In genomic region chr15:63044645-63045437, GRCh38 we compare ENCODE assay signal across 8 cellular contexts. TPM values are rescaled to one million over a fixed set of nuclear protein-coding genes. Genes with fewer than 3 reads are reported as not detected.
DNase-seq lines count a peak whose midpoint lies in the region; ATAC-seq and TF ChIP-seq lines count a peak whose summit lies in the region.

No MANE protein-coding gene starts in this region.

- 58% methylated on average over 5 of the region's 6 CpGs for WGBS in right lobe of liver (ENCODE audit: insufficient coverage, low coverage, low lambda C conversion rate, missing lambda C conversion rate)
- 29 to 39% methylated on average over 6 of the region's 6 CpGs for WGBS in tibial nerve, 2 donors

- peak overlapping the region; percentile 99 for H3K9ac ChIP-seq in HUES6 (ENCODE audit: low read length)

- no peak for TF ChIP-seq CTCF in choroid plexus epithelial cell (conservative IDR thresholded peaks at IDR 0.05; ENCODE audit: low read depth, low read length)
- TF ChIP-seq CTCF in right lobe of liver (IDR thresholded peaks at IDR 0.05), result no peak
- TF ChIP-seq CTCF in tibial nerve (IDR thresholded peaks at IDR 0.05), result no peak

- intact Hi-C loops in right lobe of liver (cut with DNase I), result loop anchor here in 1 of 2 donors (10.0 kb wide), 1 partner anchor 50 kb away; no protein-coding TSS in a partner anchor

- H3K27ac ChIP-seq in HUES6 (ENCODE audit: low read depth, low read length) (peak overlapping the region; percentile 94), right lobe of liver (no peak overlapping the region), tibial nerve (peak overlapping the region in 2 of 4 donors; percentile 87 to 88)

- no peak for TF ChIP-seq EP300 in tibial nerve (IDR thresholded peaks at IDR 0.05)

- H3K4me3 ChIP-seq in HUES6 (ENCODE audit: low read depth, low read length) (peak overlapping the region; percentile 91), choroid plexus epithelial cell (ENCODE audit: low read depth, low read length) (peak overlapping the region; percentile 72), right lobe of liver (peak overlapping the region; percentile 37 to 56 (median 47)), tibial nerve (peak overlapping the region; percentile 59 to 72 (median 66))

- no peak for TF ChIP-seq POLR2A in right lobe of liver (IDR thresholded peaks at IDR 0.05)
- TF ChIP-seq POLR2A in tibial nerve (IDR thresholded peaks at IDR 0.05), result no peak
- TF ChIP-seq POLR2A in GM18505 (IDR thresholded peaks at IDR 0.05; ENCODE audit: borderline replicate concordance, extremely low read depth, insufficient read depth, insufficient read length), result no peak

- no peaks in the 10 kb centered on the region for H3K9me3 ChIP-seq in HUES6 (ENCODE audit: control insufficient read depth, insufficient read depth, low read depth, low read length)
- H3K9me3 ChIP-seq in right lobe of liver, result no peaks in the 10 kb centered on the region
- H3K9me3 ChIP-seq in tibial nerve, result no peaks in the 10 kb centered on the region

- peaks cover 4% of the 10 kb centered on the region; the same call in 1 of the 2 replicates for H3K27me3 ChIP-seq in HUES6 (ENCODE audit: control insufficient read depth, insufficient read depth, low read length)
- H3K27me3 ChIP-seq in right lobe of liver, result no peaks in the 10 kb centered on the region
- H3K27me3 ChIP-seq in tibial nerve, result peaks cover 0 to 50% of the 10 kb centered on the region in 2 donors

- ATAC-seq in right lobe of liver (no peak), GM18505 (IDR thresholded peaks at IDR 0.05; ENCODE audit: unreplicated experiment) (no peak), GM18867 (IDR thresholded peaks at IDR 0.05; ENCODE audit: unreplicated experiment) (no peak)

- peak; percentile 69 for DNase-seq in choroid plexus epithelial cell (ENCODE audit: low read depth)
- DNase-seq in right lobe of liver, result no peak
- DNase-seq in tibial nerve (ENCODE audit: low spot score in 2 of 2), result no peak
- no peak for DNase-seq in medulla oblongata (ENCODE audit: extremely low spot score)
- DNase-seq in SIG-M5 treated with dmso at 0.1 percent for 504 hours (lab: John Stamatoyannopoulos, UW; ENCODE audit: unreplicated experiment), result no peak

- H3K36me3 ChIP-seq in HUES6 (ENCODE audit: control insufficient read depth, insufficient read depth, low read length) (peaks cover 51% of the 10 kb centered on the region), right lobe of liver (no peaks in the 10 kb centered on the region), tibial nerve (no peaks in the 10 kb centered on the region)

- H3K4me1 ChIP-seq in HUES6 (ENCODE audit: control insufficient read depth, insufficient read depth, low read length) (peaks cover 56% of the 10 kb centered on the region), right lobe of liver (peaks cover 0 to 23% (median 3%) of the 10 kb centered on the region in 4 donors), tibial nerve (peaks cover 0 to 79% (median 22%) of the 10 kb centered on the region in 4 donors)

RNA-seq across cellular contexts. Expression of gene TPM1, which starts 2.3 kb away (rescaled TPM):
- total RNA-seq in right lobe of liver (100 to 1,000 TPM in 3 of 6 experiments, 10 to 100 TPM in 3; 44.3 to 180 (median 91.6) TPM), tibial nerve (100 to 1,000 TPM; 311 to 468 (median 366) TPM)
